ENCODE assay signal across 17 cellular contexts in the genomic region with DNA sequence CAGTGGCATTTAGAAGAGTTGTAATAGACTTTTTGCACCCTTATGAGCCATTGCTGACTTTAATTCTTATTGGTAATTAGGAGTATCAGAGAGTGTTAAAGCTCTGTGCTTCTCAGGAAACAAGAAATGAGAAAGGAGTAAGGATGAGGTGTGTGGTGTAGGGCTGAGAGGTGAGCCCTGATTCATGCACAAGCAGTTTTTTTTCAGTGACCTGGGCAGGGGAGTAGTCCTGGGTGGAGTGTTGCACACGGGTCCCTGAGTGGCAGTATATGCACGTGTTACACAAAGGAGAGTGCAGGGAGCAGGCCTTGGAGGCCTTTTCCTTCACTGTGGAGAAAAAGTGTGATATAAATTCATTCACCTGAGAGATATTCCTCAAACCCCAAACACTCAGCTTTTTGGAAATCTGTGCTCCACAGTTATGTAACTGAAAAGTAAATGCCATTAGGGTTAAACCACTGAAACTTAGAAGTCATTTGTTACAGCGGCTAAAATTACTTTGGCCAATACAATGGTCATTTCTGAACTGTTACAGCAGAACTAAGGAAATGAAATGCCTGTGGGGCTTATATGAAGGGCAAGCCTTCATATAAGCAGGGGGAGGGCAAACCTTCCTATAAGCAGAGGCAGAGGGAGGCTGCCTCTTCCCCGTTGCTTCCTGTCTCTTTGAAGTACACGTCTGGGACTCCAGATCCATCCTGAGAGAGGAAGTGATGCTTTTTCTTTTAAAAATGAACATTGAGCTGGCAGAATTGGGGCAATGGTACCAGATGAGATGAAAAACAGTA.
DNase-seq lines count a peak whose midpoint lies in the region; ATAC-seq and TF ChIP-seq lines count a peak whose summit lies in the region.
"Had no signal": no experiment of that assay in that cellular context is flagged by ENCODE, and none has a peak within 500 bp of the region (broad histone marks: within the 10 kb centered on the region; RNA-seq: fewer than 3 reads in every experiment).

No MANE protein-coding gene starts in this region.

- no peaks in the 10 kb centered on the region for H3K4me1 ChIP-seq in upper lobe of right lung
- H3K4me1 ChIP-seq: ascending aorta, HAP-1, spleen, testis had no signal

- H3K36me3 ChIP-seq in upper lobe of right lung: no peaks in the 10 kb centered on the region
- H3K36me3 ChIP-seq: ascending aorta, HAP-1, spleen had no signal

- no peak overlapping the region for H3K4me3 ChIP-seq in upper lobe of right lung
- H3K4me3 ChIP-seq: ascending aorta, HAP-1, spleen, testis had no signal

- no peaks in the 10 kb centered on the region for H3K36me3 Mint-ChIP-seq in activated naive CD4-positive, alpha-beta T cell treated with anti-CD3 and anti-CD28 coated beads, Interleukin-2, amount 50 U/mL, for 72 hours
- H3K36me3 Mint-ChIP-seq in activated T-helper 17 cell treated with anti-CD3 and anti-CD28 coated beads, Interleukin-2, amount 50 U/mL, for 72 hours (ENCODE audit: low read depth): no peaks in the 10 kb centered on the region

- TF ChIP-seq CTCF in upper lobe of right lung (IDR thresholded peaks at IDR 0.05): no peak

- no peaks in the 10 kb centered on the region for H3K27me3 Mint-ChIP-seq in activated T-helper 17 cell treated with anti-CD3 and anti-CD28 coated beads, Interleukin-2, amount 50 U/mL, for 72 hours

- H3K4me1 Mint-ChIP-seq in activated T-helper 17 cell treated with anti-CD3 and anti-CD28 coated beads, Interleukin-2, amount 50 U/mL, for 72 hours: peaks cover 11% of the 10 kb centered on the region

- peak overlapping the region; percentile 47 to 53 for H3K27ac Mint-ChIP-seq in activated naive CD4-positive, alpha-beta T cell treated with anti-CD3 and anti-CD28 coated beads, Interleukin-2, amount 50 U/mL, for 72 hours
- peak overlapping the region; percentile 78 for H3K27ac Mint-ChIP-seq in activated T-helper 17 cell treated with anti-CD3 and anti-CD28 coated beads, Interleukin-2, amount 50 U/mL, for 72 hours
- H3K27ac Mint-ChIP-seq: activated T-cell treated with anti-CD3 and anti-CD28 coated beads, Interleukin-2, amount 50 U/mL, for 72 hours had no signal

- H3K27me3 ChIP-seq in upper lobe of right lung: no peaks in the 10 kb centered on the region
- H3K27me3 ChIP-seq: ascending aorta, testis had no signal

- no peaks in the 10 kb centered on the region for H3K9me3 Mint-ChIP-seq in activated naive CD4-positive, alpha-beta T cell treated with anti-CD3 and anti-CD28 coated beads, Interleukin-2, amount 50 U/mL, for 72 hours
- no peaks in the 10 kb centered on the region for H3K9me3 Mint-ChIP-seq in activated T-helper 17 cell treated with anti-CD3 and anti-CD28 coated beads, Interleukin-2, amount 50 U/mL, for 72 hours
- H3K9me3 Mint-ChIP-seq: activated T-cell treated with anti-CD3 and anti-CD28 coated beads, Interleukin-2, amount 50 U/mL, for 72 hours had no signal

- peak overlapping the region; percentile 8 for H3K4me3 Mint-ChIP-seq in activated T-helper 17 cell treated with anti-CD3 and anti-CD28 coated beads, Interleukin-2, amount 50 U/mL, for 72 hours
- H3K4me3 Mint-ChIP-seq: activated T-cell treated with anti-CD3 and anti-CD28 coated beads, Interleukin-2, amount 50 U/mL, for 72 hours had no signal

- no peak for DNase-seq in activated naive CD4-positive, alpha-beta T cell treated with anti-CD3 and anti-CD28 coated beads, Interleukin-2, amount 50 U/mL, for 72 hours (ENCODE audit: low spot score in 2 of 2)
- no peak for DNase-seq in activated naive CD4-positive, alpha-beta T cell (lab: John Stamatoyannopoulos, UW)
- no peak for DNase-seq in upper lobe of right lung
- no peak for DNase-seq in SW480 (ENCODE audit: low spot score)
- no peak for DNase-seq in NCI-H2029 (lab: John Stamatoyannopoulos, UW)
- DNase-seq: activated CD4-positive, alpha-beta T cell treated with anti-CD3 and anti-CD28 coated beads for 1 hour; activated T-cell treated with anti-CD3 and anti-CD28 coated beads, Interleukin-2, amount 50 U/mL, for 72 hours; nucleus accumbens; OCI-M1; spleen; SW 1271; testis had no signal

- H3K9me3 ChIP-seq in upper lobe of right lung: no peaks in the 10 kb centered on the region
- H3K9me3 ChIP-seq: ascending aorta, HAP-1, spleen, testis had no signal

- ATAC-seq in activated naive CD4-positive, alpha-beta T cell treated with anti-CD3 and anti-CD28 coated beads, Interleukin-2, amount 50 U/mL, for 72 hours: peak in 1 of 2 donors; percentile 68
- peak; percentile 48 for ATAC-seq in HG03139 (IDR thresholded peaks at IDR 0.05; ENCODE audit: unreplicated experiment)
- ATAC-seq in activated T-helper 17 cell treated with anti-CD3 and anti-CD28 coated beads, Interleukin-2, amount 50 U/mL, for 72 hours (replicated peaks): peak; percentile 72
- ATAC-seq in upper lobe of right lung: peak; percentile 22
- ATAC-seq in HG02884 (IDR thresholded peaks at IDR 0.05; ENCODE audit: unreplicated experiment): no peak

- intact Hi-C loops in upper lobe of right lung (cut with DNase I): no loop called here

- no peak overlapping the region for H3K27ac ChIP-seq in upper lobe of right lung
- H3K27ac ChIP-seq: ascending aorta, spleen, testis had no signal
